ENCODE assay signal across 6 cellular contexts in the genomic region with DNA sequence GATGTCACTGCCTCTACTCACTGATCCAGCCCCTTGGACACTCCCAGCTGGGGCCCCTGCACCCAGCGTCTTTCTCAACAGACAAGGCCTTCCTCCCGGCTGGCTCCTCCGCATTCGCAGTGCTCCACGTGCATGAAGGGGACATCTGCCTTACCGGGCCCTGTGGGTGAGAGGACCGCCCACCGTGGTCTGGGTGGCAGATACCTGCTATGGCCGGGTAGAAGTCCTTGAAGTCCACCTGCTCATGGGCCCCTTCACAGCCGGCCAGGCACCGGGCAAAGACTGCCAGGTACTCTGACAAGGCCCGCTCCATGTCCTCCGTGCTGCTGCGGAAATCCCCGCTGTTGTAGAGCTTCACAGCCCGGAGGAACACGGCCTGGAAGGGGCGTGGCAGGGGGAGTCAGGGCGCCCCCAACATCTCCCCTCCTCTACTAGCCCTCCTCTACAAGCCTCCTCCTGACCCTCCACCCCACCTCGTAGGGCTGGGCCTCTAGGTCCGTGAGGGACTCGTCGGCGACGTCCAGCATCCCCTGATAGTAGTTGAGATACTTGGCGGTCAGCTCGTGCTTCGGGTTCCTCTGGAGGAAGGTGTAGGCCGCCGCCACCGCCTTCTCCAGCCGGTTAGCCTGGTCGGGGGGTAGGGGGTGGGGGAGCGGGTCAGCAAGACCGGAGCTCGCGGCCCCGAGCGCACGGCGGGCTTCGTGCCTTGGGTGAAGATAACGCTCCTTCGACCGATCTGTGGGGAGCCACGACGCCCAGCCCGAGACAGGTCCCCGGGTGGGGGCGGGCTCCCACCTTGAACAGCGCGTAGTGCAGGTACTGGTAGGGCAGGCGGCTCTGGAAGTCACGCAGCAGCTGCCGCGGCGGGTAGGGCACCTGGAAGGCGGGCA. TPM values are rescaled to one million over a fixed set of nuclear protein-coding genes. Genes with fewer than 3 reads are reported as not detected.
DNase-seq lines count a peak whose midpoint lies in the region; ATAC-seq and TF ChIP-seq lines count a peak whose summit lies in the region.

No MANE protein-coding gene starts in this region.

- H3K79me2 ChIP-seq in GM23338 (replicated peaks; ENCODE audit: insufficient read depth): peaks cover 38% of the 10 kb centered on the region

- H3K27me3 Mint-ChIP-seq in GM23338 (ENCODE audit: insufficient read depth, low read depth, poor library complexity): peaks cover 22% of the 10 kb centered on the region

- H3K4me1 Mint-ChIP-seq in GM23338: peaks cover 19% of the 10 kb centered on the region

- peaks cover 32% of the 10 kb centered on the region for H3K36me3 Mint-ChIP-seq in GM23338 (ENCODE audit: low read depth)
- H3K36me3 Mint-ChIP-seq in activated naive CD4-positive, alpha-beta T cell treated with anti-CD3 and anti-CD28 coated beads, Interleukin-2, amount 50 U/mL, for 72 hours: no peaks in the 10 kb centered on the region

- H3K4me1 ChIP-seq in GM23338 (ENCODE audit: insufficient read depth): peaks cover 28% of the 10 kb centered on the region
- H3K4me1 ChIP-seq in mononuclear cell (ENCODE audit: insufficient read depth, low read length): peaks cover 22% of the 10 kb centered on the region

- peak overlapping the region; percentile 76 for H3K4me3 Mint-ChIP-seq in GM23338

- peaks cover 9% of the 10 kb centered on the region for H3K27me3 ChIP-seq in GM23338 (ENCODE audit: insufficient read depth)
- H3K27me3 ChIP-seq in mononuclear cell (ENCODE audit: insufficient read depth, low read length): peaks cover 6% of the 10 kb centered on the region

- ATAC-seq in GM23338 (peak; percentile 13), GM19395 (IDR thresholded peaks at IDR 0.05; ENCODE audit: unreplicated experiment) (no peak)
- ATAC-seq in activated naive CD4-positive, alpha-beta T cell treated with anti-CD3 and anti-CD28 coated beads, Interleukin-2, amount 50 U/mL, for 72 hours: peak; percentile 30 to 42

- H3K27ac Mint-ChIP-seq in GM23338: no peak overlapping the region
- H3K27ac Mint-ChIP-seq in activated naive CD4-positive, alpha-beta T cell treated with anti-CD3 and anti-CD28 coated beads, Interleukin-2, amount 50 U/mL, for 72 hours: no peak overlapping the region

- H3K36me3 ChIP-seq in GM23338 (ENCODE audit: insufficient read depth): no peaks in the 10 kb centered on the region

- H3K9me2 ChIP-seq in GM23338 (ENCODE audit: insufficient read depth): no peaks in the 10 kb centered on the region

- TF ChIP-seq CTCF in GM23338 (conservative IDR thresholded peaks at IDR 0.05; ENCODE audit: low read depth in 2 of 2): no peak

- H3K4me2 ChIP-seq in GM23338: peak overlapping the region; percentile 98

- no peaks in the 10 kb centered on the region for H4K20me1 ChIP-seq in GM23338 (replicated peaks; ENCODE audit: insufficient read depth)

- peaks cover 9% of the 10 kb centered on the region; the same call in 2 of the 3 replicates for H3K9me3 Mint-ChIP-seq in GM23338
- H3K9me3 Mint-ChIP-seq in activated naive CD4-positive, alpha-beta T cell treated with anti-CD3 and anti-CD28 coated beads, Interleukin-2, amount 50 U/mL, for 72 hours: no peaks in the 10 kb centered on the region

- no peaks in the 10 kb centered on the region for H3K9me3 ChIP-seq in mononuclear cell (ENCODE audit: low read depth, low read length)

- DNase-seq in GM23338 (ENCODE audit: low spot score) (peak; percentile 58), midbrain (lab: John Stamatoyannopoulos, UW) (no peak)
- no peak for DNase-seq in activated naive CD4-positive, alpha-beta T cell treated with anti-CD3 and anti-CD28 coated beads, Interleukin-2, amount 50 U/mL, for 72 hours (ENCODE audit: low spot score in 2 of 2)
- DNase-seq in stimulated activated CD4-positive, alpha-beta T cell treated with anti-CD3 and anti-CD28 coated beads, Interleukin-1b, Interleukin-23, amount 100 ng/mL, for 48 hours: no peak

- no peak overlapping the region for H3K27ac ChIP-seq in GM23338 (ENCODE audit: low read depth)

- H2AFZ ChIP-seq in GM23338: peak overlapping the region; percentile 59; the same call in 1 of the 2 replicates

- H3F3A ChIP-seq in GM23338 (replicated peaks; ENCODE audit: low read depth): peaks cover 12% of the 10 kb centered on the region

- H3K4me3 ChIP-seq in GM23338 (peak overlapping the region; percentile 98), mononuclear cell (ENCODE audit: low read length) (peak overlapping the region; percentile 53)

RNA-seq across cellular contexts. Expression of a gene that starts 0.8 kb away (rescaled TPM):
- total RNA-seq in GM23338 (2014; rRNA removed; shearing (Covaris generic)): 27.9 and 33.3 TPM in 2 replicates
- polyA plus RNA-seq in GM23338 (2016; fragmentation: Nextera tagmentation; extraction: Ambion mirVana): 16.0 and 17.0 TPM in 2 replicates
- 1 to 10 TPM; 1.1 to 1.8 TPM for total RNA-seq in activated naive CD4-positive, alpha-beta T cell treated with anti-CD3 and anti-CD28 coated beads, Interleukin-2, amount 50 U/mL, for 72 hours
- 0.94 TPM for total RNA-seq in mononuclear cell

RNA-seq across cellular contexts. Expression of a gene that starts 1.9 kb away (rescaled TPM):
- 137 and 151 TPM in 2 replicates for total RNA-seq in GM23338 (2014; rRNA removed; shearing (Covaris generic))
- 26.2 and 32.2 TPM in 2 replicates for polyA plus RNA-seq in GM23338 (2016; fragmentation: Nextera tagmentation; extraction: Ambion mirVana)
- total RNA-seq in activated naive CD4-positive, alpha-beta T cell treated with anti-CD3 and anti-CD28 coated beads, Interleukin-2, amount 50 U/mL, for 72 hours: under 1 TPM in 1 of 2 donors, not detected in 1; 0.47 TPM
- 0.21 TPM for total RNA-seq in mononuclear cell

RNA-seq across cellular contexts. Expression of a gene that starts 24.4 kb away (rescaled TPM):
- 160 and 177 TPM in 2 replicates for total RNA-seq in GM23338 (2014; rRNA removed; shearing (Covaris generic))
- 45.5 and 47.2 TPM in 2 replicates for polyA plus RNA-seq in GM23338 (2016; fragmentation: Nextera tagmentation; extraction: Ambion mirVana)
- total RNA-seq in activated naive CD4-positive, alpha-beta T cell treated with anti-CD3 and anti-CD28 coated beads, Interleukin-2, amount 50 U/mL, for 72 hours: under 1 TPM; 0.39 to 0.72 TPM
- 40.5 TPM for total RNA-seq in mononuclear cell

RNA-seq across cellular contexts. Expression of a gene that starts 25.1 kb away (rescaled TPM):
- 68.9 and 78.3 TPM in 2 replicates for total RNA-seq in GM23338 (2014; rRNA removed; shearing (Covaris generic))
- polyA plus RNA-seq in GM23338 (2016; fragmentation: Nextera tagmentation; extraction: Ambion mirVana): 58.2 and 59.1 TPM in 2 replicates
- total RNA-seq in activated naive CD4-positive, alpha-beta T cell treated with anti-CD3 and anti-CD28 coated beads, Interleukin-2, amount 50 U/mL, for 72 hours: 10 to 100 TPM; 52.4 to 62.1 TPM
- total RNA-seq in mononuclear cell: 30.5 TPM

RNA-seq across cellular contexts. Expression of a gene that starts 26.7 kb away (rescaled TPM):
- 0.27 and 0.42 TPM in 2 replicates for total RNA-seq in GM23338 (2014; rRNA removed; shearing (Covaris generic))
- polyA plus RNA-seq in GM23338 (2016; fragmentation: Nextera tagmentation; extraction: Ambion mirVana): 0.13 TPM in 1 of 2 replicates, not detected in the other
- under 1 TPM; 0.12 to 0.14 TPM for total RNA-seq in activated naive CD4-positive, alpha-beta T cell treated with anti-CD3 and anti-CD28 coated beads, Interleukin-2, amount 50 U/mL, for 72 hours
- not detected for total RNA-seq in mononuclear cell

Comparison
In these comparisons a context has a peak if more than half of its experiments do, and no peak if none do; other contexts are left out.
1. RNA of a gene that starts 0.8 kb away (total RNA-seq): 27.9 to 33.3 TPM in GM23338; 1.1 to 1.8 TPM in activated naive CD4-positive, alpha-beta T cell treated with anti-CD3 and anti-CD28 coated beads, Interleukin-2, amount 50 U/mL, for 72 hours and 0.94 TPM in mononuclear cell (single experiment); every median in the first group is over 10 times any median in the second.
2. RNA of a gene that starts 1.9 kb away (total RNA-seq): 137 to 151 TPM in GM23338; 0.47 TPM in activated naive CD4-positive, alpha-beta T cell treated with anti-CD3 and anti-CD28 coated beads, Interleukin-2, amount 50 U/mL, for 72 hours and 0.21 TPM in mononuclear cell (single experiment); every median in the first group is over 10 times any median in the second.
3. RNA of a gene that starts 24.4 kb away (total RNA-seq): 160 to 177 TPM in GM23338 and 40.5 TPM in mononuclear cell (single experiment); 0.39 to 0.72 TPM in activated naive CD4-positive, alpha-beta T cell treated with anti-CD3 and anti-CD28 coated beads, Interleukin-2, amount 50 U/mL, for 72 hours; every median in the first group is over 10 times any median in the second.